ENCODE assay signal across 8 cellular contexts in the genomic region with DNA sequence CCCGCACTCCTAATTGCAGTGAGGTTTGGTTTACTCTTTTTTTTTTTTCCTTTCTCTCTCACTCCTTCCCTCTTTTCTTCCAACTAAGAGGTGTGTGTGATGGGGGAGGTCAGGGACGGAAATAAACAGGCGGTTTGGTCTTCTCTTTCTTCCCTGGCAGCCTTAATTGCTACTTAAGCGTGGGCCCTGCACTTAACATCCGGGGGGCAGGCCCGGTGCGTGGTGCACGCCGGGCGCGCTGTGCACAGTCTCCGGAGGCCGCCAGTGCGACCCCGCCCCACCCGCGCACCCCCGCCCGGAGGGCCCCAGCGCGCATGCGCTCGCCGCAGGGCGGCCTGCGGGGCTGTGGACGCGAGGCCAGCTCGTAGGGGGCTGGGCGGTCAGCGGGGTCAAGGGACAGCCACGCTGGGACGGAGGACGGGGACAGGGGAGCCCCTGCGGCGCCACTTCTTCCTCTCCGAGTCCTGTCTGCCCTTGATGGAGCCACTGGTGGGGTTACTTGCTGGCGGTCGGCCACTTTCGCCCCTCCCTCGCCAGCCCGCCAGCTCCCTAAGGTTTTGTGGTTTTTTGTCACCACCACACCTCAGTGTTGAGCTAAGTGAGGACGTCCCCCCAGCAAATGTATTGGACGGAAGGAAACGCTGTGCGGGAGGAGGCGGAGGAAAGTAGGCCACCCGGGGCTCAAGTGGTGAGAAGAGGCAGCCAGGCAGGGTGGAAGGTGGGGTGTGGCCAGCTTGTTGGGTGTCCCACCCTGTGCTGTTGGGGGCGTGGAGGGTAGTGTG.
DNase-seq lines count a peak whose midpoint lies in the region; ATAC-seq, FAIRE-seq and TF ChIP-seq lines count a peak whose summit lies in the region.

No MANE protein-coding gene starts in this region.

- POLR2A ChIA-PET in AG04449 (lab: Yijun Ruan, JAX) = no interaction called here

- H2AFZ ChIP-seq in Loucy (ENCODE audit: low read length) = peak overlapping the region; percentile 71; the same call in 1 of the 2 replicates
- peak overlapping the region; percentile 82 for H2AFZ ChIP-seq in astrocyte (ENCODE audit: low read depth, low read length)

- H3K27ac ChIP-seq in astrocyte (ENCODE audit: low read depth, low read length) = no peak overlapping the region

- H3K9me3 ChIP-seq in Loucy (ENCODE audit: insufficient read depth, low read depth, low read length) (no peaks in the 10 kb centered on the region), T-helper 17 cell (ENCODE audit: control insufficient read depth, low read length, poor library complexity, severe bottlenecking) (no peaks in the 10 kb centered on the region), astrocyte (ENCODE audit: insufficient read depth, low read depth, low read length) (no peaks in the 10 kb centered on the region)

- H3K9ac ChIP-seq in Loucy (ENCODE audit: low read depth, low read length, poor library complexity, severe bottlenecking) = peak overlapping the region; percentile 83
- peak overlapping the region; percentile 36 for H3K9ac ChIP-seq in astrocyte (ENCODE audit: low read length)

- no peaks in the 10 kb centered on the region for H3K79me2 ChIP-seq in Loucy (ENCODE audit: insufficient read depth, low read length)
- H3K79me2 ChIP-seq in astrocyte (ENCODE audit: insufficient read depth, low read length) = no peaks in the 10 kb centered on the region

- peak; percentile 74 for ATAC-seq in GM19023 (IDR thresholded peaks at IDR 0.05; ENCODE audit: unreplicated experiment)
- peak; percentile 94 for ATAC-seq in T-helper 17 cell
- no peak for ATAC-seq in HG03520 (IDR thresholded peaks at IDR 0.05; ENCODE audit: unreplicated experiment)

- H3K36me3 Mint-ChIP-seq in T-helper 17 cell (ENCODE audit: low read depth) (peaks cover 2% of the 10 kb centered on the region), astrocyte (ENCODE audit: low read depth, unreplicated experiment) (no peaks in the 10 kb centered on the region)

- H3K36me3 ChIP-seq in Loucy (ENCODE audit: insufficient read depth, low read length) (no peaks in the 10 kb centered on the region), astrocyte (ENCODE audit: insufficient read depth, low read length) (no peaks in the 10 kb centered on the region)

- H3F3A ChIP-seq in Loucy (ENCODE audit: low read depth) = peaks cover 16% of the 10 kb centered on the region

- CTCF ChIA-PET in AG04449 (lab: Yijun Ruan, JAX) = no interaction called here

- peaks cover 77% of the 10 kb centered on the region for H3K4me1 ChIP-seq in Loucy (ENCODE audit: insufficient read depth, low read length, poor library complexity, severe bottlenecking)
- H3K4me1 ChIP-seq in astrocyte (ENCODE audit: insufficient read depth, low read length) = peaks cover 4% of the 10 kb centered on the region

- H4K20me1 ChIP-seq in Loucy (ENCODE audit: insufficient read depth, low read length, poor library complexity, severe bottlenecking) = no peaks in the 10 kb centered on the region
- H4K20me1 ChIP-seq in astrocyte (ENCODE audit: insufficient read depth, low read length) = no peaks in the 10 kb centered on the region

- H3K27me3 Mint-ChIP-seq in T-helper 17 cell (no peaks in the 10 kb centered on the region), astrocyte (ENCODE audit: low read depth, unreplicated experiment) (peaks cover 34% of the 10 kb centered on the region)

- H3K27ac Mint-ChIP-seq in T-helper 17 cell = peak overlapping the region; percentile 95
- no peak overlapping the region for H3K27ac Mint-ChIP-seq in astrocyte (ENCODE audit: unreplicated experiment)

- no peak for DNase-seq in AG04449 (ENCODE audit: low read depth, low spot score)
- peak; percentile 53 to 58 (median 57) for DNase-seq in T-helper 17 cell
- peak; percentile 34 for DNase-seq in astrocyte (ENCODE audit: low read depth)
- DNase-seq in iPS-NIHi11 (ENCODE audit: low spot score) = peak; percentile 97
- DNase-seq in stimulated activated CD4-positive, alpha-beta T cell treated with anti-CD3 and anti-CD28 coated beads, Interleukin-12 subunit alpha, Interleukin-12 subunit beta, amount 100 ng/mL, for 48 hours (ENCODE audit: low read depth in 2 of 3, low spot score in 1 of 3) = peak; percentile 69 to 76 (median 72)

- H3K4me3 Mint-ChIP-seq in T-helper 17 cell (peak overlapping the region; percentile 88), astrocyte (ENCODE audit: unreplicated experiment) (peak overlapping the region; percentile 50)

- H3K27me3 ChIP-seq in Loucy (ENCODE audit: insufficient read depth, low read length, poor library complexity, severe bottlenecking) (no peaks in the 10 kb centered on the region), astrocyte (ENCODE audit: insufficient read depth, low read length) (peaks cover 32% of the 10 kb centered on the region)

- FAIRE-seq in astrocyte (lab: Jason Lieb, UNC) = no peak

- H3K4me2 ChIP-seq in Loucy (ENCODE audit: low read depth, low read length, poor library complexity, severe bottlenecking) (peak overlapping the region; percentile 86), astrocyte (ENCODE audit: low read length) (peak overlapping the region; percentile 88)

- H3K9me2 ChIP-seq in Loucy (replicated peaks; ENCODE audit: low read depth, low read length) = no peaks in the 10 kb centered on the region

- no peaks in the 10 kb centered on the region for H3K9me3 Mint-ChIP-seq in astrocyte (ENCODE audit: unreplicated experiment)

- TF ChIP-seq CTCF in AG04449 (IDR thresholded peaks at IDR 0.05; ENCODE audit: insufficient read depth, low read length, missing control alignments) (no peak), Loucy (conservative IDR thresholded peaks at IDR 0.05; ENCODE audit: low read length) (no peak), astrocyte (IDR thresholded peaks at IDR 0.05; ENCODE audit: insufficient read depth, low read depth, low read length) (no peak)

- H3K4me1 Mint-ChIP-seq in T-helper 17 cell = peaks cover 48% of the 10 kb centered on the region
- H3K4me1 Mint-ChIP-seq in astrocyte (ENCODE audit: low read depth, unreplicated experiment) = peaks cover 3% of the 10 kb centered on the region

- H3K4me3 ChIP-seq in AG04449 (ENCODE audit: low read depth, low read length) (peak overlapping the region; percentile 42), Loucy (ENCODE audit: low read length, poor library complexity, severe bottlenecking) (peak overlapping the region; percentile 72), astrocyte (ENCODE audit: insufficient read depth, low read depth, low read length) (peak overlapping the region; percentile 46)
